Comparison of ENCODE assay signal across 16 cellular contexts in genomic region chr2:33791625-33792024, GRCh38.
DNase-seq lines count a peak whose midpoint lies in the region; TF ChIP-seq lines count a peak whose summit lies in the region.
"Had no signal": no experiment of that assay in that cellular context is flagged by ENCODE, and none has a peak within 500 bp of the region (broad histone marks: within the 10 kb centered on the region; RNA-seq: fewer than 3 reads in every experiment).

No MANE protein-coding gene starts in this region.

- in situ Hi-C loops in ACHN (cut with HindIII; ENCODE audit: low pct_ligation_motif_present, low pct_unique_long_range_greater_than_20kb, low sequenced_read_pairs): no loop called here

- H3K27ac ChIP-seq in RWPE1: peak overlapping the region; percentile 35; the same call in 1 of the 2 replicates
- H3K27ac ChIP-seq: adrenal gland, HL-60, tibial nerve had no signal

- DNase-seq in GM04503 (ENCODE audit: low read depth) (peak; percentile 33), RWPE1 (ENCODE audit: low spot score) (peak; percentile 59), fibroblast of peridontal ligament (ENCODE audit: extremely low read depth) (peak; percentile 96), stromal cell of bone marrow (ENCODE audit: low read depth) (peak; percentile 81), ACHN (no peak), NCI-H2081 (lab: John Stamatoyannopoulos, UW) (no peak), HT-29 (ENCODE audit: low spot score) (no peak)
- no peak for DNase-seq in activated naive CD4-positive, alpha-beta T cell (lab: John Stamatoyannopoulos, UW)
- DNase-seq: adrenal gland; CD4-positive, alpha-beta memory T cell; GF-D8; H7; head of caudate nucleus; kidney had no signal

- TF ChIP-seq CTCF in RWPE1 (conservative IDR thresholded peaks at IDR 0.05; ENCODE audit: low read depth): no peak

- POLR2A ChIA-PET in RWPE1 (lab: Yijun Ruan, JAX; ENCODE audit: low non-redundant PET): no interaction called here

- CTCF ChIA-PET in RWPE1 (lab: Yijun Ruan, JAX): no interaction called here

Comparison
In these comparisons a context has a peak if more than half of its experiments do, and no peak if none do; other contexts are left out.
1. DNase-seq: peak in GM04503 (single experiment), RWPE1 (single experiment), fibroblast of peridontal ligament (single experiment) and stromal cell of bone marrow (single experiment); none in ACHN (single experiment), NCI-H2081 (0 of 2), HT-29 (single experiment) and activated naive CD4-positive, alpha-beta T cell (0 of 4).